In the genomic region with DNA sequence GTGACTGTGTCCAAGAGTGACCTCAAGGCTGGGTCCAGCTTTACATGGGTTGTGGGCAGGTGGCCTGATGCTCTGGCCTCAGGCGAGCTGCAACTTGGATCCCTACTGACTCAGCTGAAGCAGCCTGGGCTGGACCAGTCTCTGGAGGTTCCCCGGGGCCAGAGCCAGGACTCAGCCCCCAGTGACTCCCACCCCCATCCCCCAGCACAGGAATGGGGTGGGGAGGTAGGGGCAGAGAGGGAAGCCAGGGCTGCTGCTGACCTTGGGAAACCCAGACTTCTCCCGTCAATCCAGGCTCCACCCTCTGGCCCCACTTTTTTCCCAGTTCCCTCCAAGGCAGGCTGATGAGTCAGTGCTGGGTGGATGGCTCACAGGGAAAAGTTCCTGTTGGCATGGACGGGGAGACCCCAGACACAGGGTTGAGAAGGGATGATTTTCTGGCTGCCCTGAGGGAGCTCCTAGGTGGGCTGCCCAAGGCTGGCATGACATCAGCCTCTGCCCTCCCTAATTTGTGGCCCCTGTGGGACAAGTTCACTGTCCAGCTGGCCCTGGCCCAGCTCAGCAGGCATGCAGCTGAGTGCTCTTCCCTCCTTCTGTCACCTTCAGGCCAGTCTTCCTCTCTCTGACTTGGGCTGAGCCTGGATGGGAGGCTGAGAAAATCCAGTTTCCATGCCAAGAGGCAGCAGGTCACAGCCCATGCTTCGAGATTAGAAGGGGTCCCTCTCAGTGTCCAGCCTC, we compare ENCODE assay signal across 8 cellular contexts. TPM values are rescaled to one million over a fixed set of nuclear protein-coding genes. Genes with fewer than 3 reads are reported as not detected.
DNase-seq lines count a peak whose midpoint lies in the region; ATAC-seq and TF ChIP-seq lines count a peak whose summit lies in the region.

No MANE protein-coding gene starts in this region.

- peak overlapping the region; percentile 89 for H3K27ac ChIP-seq in Panc1 (ENCODE audit: low read length)

- POLR2A ChIA-PET in Panc1 (lab: Charles Lee), result no interaction called here

- H3K4me1 Mint-ChIP-seq in T-helper 1 cell treated with Interleukin-12 subunit alpha and Interleukin-12 subunit beta and Interleukin-4 antibody, amounts not matched to agents 30 μg/mL and 1 μg/mL, for 36 hours (ENCODE audit: low read depth), result peaks cover 39% of the 10 kb centered on the region
- peaks cover 28% of the 10 kb centered on the region for H3K4me1 Mint-ChIP-seq in type B pancreatic cell (ENCODE audit: unreplicated experiment)

- H3K4me3 Mint-ChIP-seq in T-helper 1 cell treated with Interleukin-12 subunit alpha and Interleukin-12 subunit beta and Interleukin-4 antibody, amounts not matched to agents 30 μg/mL and 1 μg/mL, for 36 hours, result peak overlapping the region; percentile 99
- peak overlapping the region; percentile 86 for H3K4me3 Mint-ChIP-seq in type B pancreatic cell

- no peak for TF ChIP-seq CTCF in Panc1 (IDR thresholded peaks at IDR 0.05)
- no peak for TF ChIP-seq CTCF in type B pancreatic cell (conservative IDR thresholded peaks at IDR 0.05)

- H3K27me3 ChIP-seq in Panc1 (ENCODE audit: control insufficient read depth, insufficient read depth, low read length), result no peaks in the 10 kb centered on the region

- BruUV-seq in Panc1 (replicated peaks; lab: Mats Ljungman, UMichigan), result no TSS peak

- CTCF ChIA-PET in Panc1 (lab: Charles Lee), result interaction anchor here (0.8 to 1.5 kb wide), 3 partner anchors 8 to 18 kb away, joined by 4 to 9 read pairs (median 4); no protein-coding TSS in a partner anchor

- H3K36me3 ChIP-seq in Panc1 (ENCODE audit: control insufficient read depth, insufficient read depth, low read length), result peaks cover 7% of the 10 kb centered on the region; the same call in 1 of the 2 replicates

- peak overlapping the region; percentile 74 to 78 for H3K4me3 ChIP-seq in Panc1 (ENCODE audit: low read depth in 2 of 2, low read length in 2 of 2)

- no peaks in the 10 kb centered on the region for H3K9me3 Mint-ChIP-seq in T-helper 1 cell treated with Interleukin-12 subunit alpha and Interleukin-12 subunit beta and Interleukin-4 antibody, amounts not matched to agents 30 μg/mL and 1 μg/mL, for 36 hours
- H3K9me3 Mint-ChIP-seq in type B pancreatic cell, result no peaks in the 10 kb centered on the region

- no peaks in the 10 kb centered on the region for H3K27me3 Mint-ChIP-seq in T-helper 1 cell treated with Interleukin-12 subunit alpha and Interleukin-12 subunit beta and Interleukin-4 antibody, amounts not matched to agents 30 μg/mL and 1 μg/mL, for 36 hours (ENCODE audit: low read depth)
- peaks cover 24% of the 10 kb centered on the region for H3K27me3 Mint-ChIP-seq in type B pancreatic cell

- ATAC-seq in Panc1 (no peak), GM19397 (IDR thresholded peaks at IDR 0.05; ENCODE audit: unreplicated experiment) (no peak), HG02588 (IDR thresholded peaks at IDR 0.05; ENCODE audit: unreplicated experiment) (no peak)

- H3K4me1 ChIP-seq in Panc1 (ENCODE audit: control insufficient read depth, insufficient read depth, low read length), result peaks cover 64% of the 10 kb centered on the region

- H3K27ac Mint-ChIP-seq in T-helper 1 cell treated with Interleukin-12 subunit alpha and Interleukin-12 subunit beta and Interleukin-4 antibody, amounts not matched to agents 30 μg/mL and 1 μg/mL, for 36 hours, result peak overlapping the region; percentile 97
- H3K27ac Mint-ChIP-seq in type B pancreatic cell, result peak overlapping the region; percentile 90

- H3K9me3 ChIP-seq in Panc1 (ENCODE audit: control insufficient read depth, insufficient read depth, low read depth, low read length), result no peaks in the 10 kb centered on the region

- intact Hi-C loops in Panc1 (cut with micrococcal nuclease; ENCODE audit: unreplicated experiment), result no loop called here

- in situ Hi-C loops in Panc1 (cut with HindIII; ENCODE audit: low pct_unique_long_range_greater_than_20kb, low sequenced_read_pairs), result no loop called here

- H3K36me3 Mint-ChIP-seq in T-helper 1 cell treated with Interleukin-12 subunit alpha and Interleukin-12 subunit beta and Interleukin-4 antibody, amounts not matched to agents 30 μg/mL and 1 μg/mL, for 36 hours (ENCODE audit: low read depth), result peaks cover 64% of the 10 kb centered on the region
- H3K36me3 Mint-ChIP-seq in type B pancreatic cell, result no peaks in the 10 kb centered on the region

- DNase-seq in T-helper 1 cell (no peak), Panc1 (ENCODE audit: low read depth, low spot score) (no peak), dedifferentiated amniotic fluid mesenchymal stem cell (ENCODE audit: extremely low spot score) (peak; percentile 70), medulla oblongata (ENCODE audit: extremely low spot score) (peak; percentile 49), type B pancreatic cell (ENCODE audit: extremely low spot score, unreplicated experiment) (no peak)

RNA-seq across cellular contexts. Expression of gene ZC3H12A, which starts 2.2 kb away (rescaled TPM):
- total RNA-seq in Panc1 (2021; ENCODE audit: unreplicated experiment) (9.4 TPM), type B pancreatic cell (ENCODE audit: low replicate concordance) (6.0 and 18.3 TPM in 2 replicates)
- 7.1 TPM for polyA plus RNA-seq in Panc1 (2012; ENCODE audit: insufficient read length)

RNA-seq across cellular contexts. Expression of gene MEAF6, which starts 37.9 kb away (rescaled TPM):
- total RNA-seq in Panc1 (2021; ENCODE audit: unreplicated experiment) (50.0 TPM), type B pancreatic cell (ENCODE audit: low replicate concordance) (65.7 and 79.9 TPM in 2 replicates)
- polyA plus RNA-seq in Panc1 (2012; ENCODE audit: insufficient read length), result 39.0 TPM

Comparison
In these comparisons a context has a peak if more than half of its experiments do, and no peak if none do; other contexts are left out.
1. DNase-seq: peak in dedifferentiated amniotic fluid mesenchymal stem cell (single experiment) and medulla oblongata (single experiment); none in T-helper 1 cell (0 of 5), Panc1 (single experiment) and type B pancreatic cell (single experiment).